In genomic region chr17:35807371-35808144, GRCh38 we compare ENCODE assay signal across 12 cellular contexts. TPM values are rescaled to one million over a fixed set of nuclear protein-coding genes. Genes with fewer than 3 reads are reported as not detected.
DNase-seq lines count a peak whose midpoint lies in the region; ATAC-seq and TF ChIP-seq lines count a peak whose summit lies in the region.
"Had no signal": no experiment of that assay in that cellular context is flagged by ENCODE, and none has a peak within 500 bp of the region (broad histone marks: within the 10 kb centered on the region; RNA-seq: fewer than 3 reads in every experiment).

No MANE protein-coding gene starts in this region.

- peak overlapping the region; percentile 83 for H3K4me3 Mint-ChIP-seq in activated naive CD4-positive, alpha-beta T cell treated with anti-CD3 and anti-CD28 coated beads for 36 hours
- H3K4me3 Mint-ChIP-seq in stimulated activated naive B cell treated with anti-CD40 and anti-IgM and Interleukin-4, amounts not matched to agents 10 μg/mL and 1 μg/mL and 100 μg/mL, for 72 hours: no peak overlapping the region

- ATAC-seq in stimulated activated naive B cell treated with anti-CD40 and anti-IgM and Interleukin-4, amounts not matched to agents 10 μg/mL and 1 μg/mL and 100 μg/mL, for 72 hours (replicated peaks): no peak

- CTCF ChIA-PET in activated naive CD4-positive, alpha-beta T cell treated with anti-CD3 and anti-CD28 coated beads for 36 hours (lab: Charles Lee): interaction anchor here (0.7 to 11.5 kb wide), 7 partner anchors 12 to 221 kb away, joined by 3 to 284 read pairs (median 4); partner anchors contain the start of genes AP2B1, C17orf50 and MMP28

- H3K27ac Mint-ChIP-seq in activated naive CD4-positive, alpha-beta T cell treated with anti-CD3 and anti-CD28 coated beads for 36 hours: peak overlapping the region; percentile 99
- H3K27ac Mint-ChIP-seq in stimulated activated naive B cell treated with anti-CD40 and anti-IgM and Interleukin-4, amounts not matched to agents 10 μg/mL and 1 μg/mL and 100 μg/mL, for 72 hours: peak overlapping the region; percentile 14

- H3K27ac ChIP-seq in VCaP: peak overlapping the region; percentile 98

- H3K9me3 Mint-ChIP-seq in activated naive CD4-positive, alpha-beta T cell treated with anti-CD3 and anti-CD28 coated beads for 36 hours: no peaks in the 10 kb centered on the region
- no peaks in the 10 kb centered on the region for H3K9me3 Mint-ChIP-seq in stimulated activated naive B cell treated with anti-CD40 and anti-IgM and Interleukin-4, amounts not matched to agents 10 μg/mL and 1 μg/mL and 100 μg/mL, for 72 hours

- intact Hi-C loops in activated naive CD4-positive, alpha-beta T cell treated with anti-CD3 and anti-CD28 coated beads for 36 hours (cut with micrococcal nuclease): loop anchor here (2.0 to 10.0 kb wide), 7 partner anchors 221 to 845 kb away; partner anchors contain the start of genes AP2B1, CCT6B, PEX12 and SLFN11

- DNase-seq in activated naive CD4-positive, alpha-beta T cell treated with anti-CD3 and anti-CD28 coated beads for 36 hours: no peak
- DNase-seq in activated naive CD4-positive, alpha-beta T cell treated with anti-CD3 and anti-CD28 coated beads, Interleukin-2, amount 50 U/mL, for 16 hours: no peak
- DNase-seq in fibroblast of mammary gland (ENCODE audit: low read depth) (peak; percentile 53), COLO668 (lab: John Stamatoyannopoulos, UW; ENCODE audit: unreplicated experiment) (no peak), NCI-H524 (lab: John Stamatoyannopoulos, UW) (no peak), amygdala (lab: John Stamatoyannopoulos, UW) (no peak)
- no peak for DNase-seq in stimulated activated naive B cell treated with anti-CD40 and anti-IgM and Interleukin-4, amounts not matched to agents 10 μg/mL and 1 μg/mL and 100 μg/mL, for 72 hours
- DNase-seq: C1 segment of cervical spinal cord had no signal

- H3K36me3 Mint-ChIP-seq in activated naive CD4-positive, alpha-beta T cell treated with anti-CD3 and anti-CD28 coated beads for 36 hours (ENCODE audit: low read depth): peaks cover 9% of the 10 kb centered on the region
- H3K36me3 Mint-ChIP-seq in stimulated activated naive B cell treated with anti-CD40 and anti-IgM and Interleukin-4, amounts not matched to agents 10 μg/mL and 1 μg/mL and 100 μg/mL, for 72 hours: peaks cover 2 to 4% of the 10 kb centered on the region in 2 donors

- H3K4me3 ChIP-seq in fibroblast of mammary gland (ENCODE audit: control insufficient read depth, low read depth, low read length): no peak overlapping the region

- no peaks in the 10 kb centered on the region for H3K27me3 Mint-ChIP-seq in activated naive CD4-positive, alpha-beta T cell treated with anti-CD3 and anti-CD28 coated beads for 36 hours (ENCODE audit: low read depth)
- H3K27me3 Mint-ChIP-seq in stimulated activated naive B cell treated with anti-CD40 and anti-IgM and Interleukin-4, amounts not matched to agents 10 μg/mL and 1 μg/mL and 100 μg/mL, for 72 hours: no peaks in the 10 kb centered on the region

- H3K4me1 Mint-ChIP-seq in activated naive CD4-positive, alpha-beta T cell treated with anti-CD3 and anti-CD28 coated beads for 36 hours (ENCODE audit: low read depth): peaks cover 49% of the 10 kb centered on the region
- peaks cover 17 to 28% of the 10 kb centered on the region in 2 donors for H3K4me1 Mint-ChIP-seq in stimulated activated naive B cell treated with anti-CD40 and anti-IgM and Interleukin-4, amounts not matched to agents 10 μg/mL and 1 μg/mL and 100 μg/mL, for 72 hours

- TF ChIP-seq CTCF in VCaP (conservative IDR thresholded peaks at IDR 0.05) (no peak), fibroblast of mammary gland (conservative IDR thresholded peaks at IDR 0.05; ENCODE audit: control insufficient read depth, insufficient read depth, low read depth, low read length) (no peak)

RNA-seq across cellular contexts. Expression of gene TAF15, which starts 1.7 kb away (rescaled TPM):
- total RNA-seq in activated naive CD4-positive, alpha-beta T cell treated with anti-CD3 and anti-CD28 coated beads for 36 hours: 100 to 1,000 TPM; 252 to 256 TPM

RNA-seq across cellular contexts. Expression of gene MMP28, which starts 12.1 kb away (rescaled TPM):
- under 1 TPM; 0.19 to 0.35 TPM for total RNA-seq in activated naive CD4-positive, alpha-beta T cell treated with anti-CD3 and anti-CD28 coated beads for 36 hours

RNA-seq across cellular contexts. Expression of gene C17orf50, which starts 46.9 kb away (rescaled TPM):
- not detected for total RNA-seq in activated naive CD4-positive, alpha-beta T cell treated with anti-CD3 and anti-CD28 coated beads for 36 hours
- total RNA-seq: cardiac septum, NCI-H460, pulmonary artery endothelial cell had no signal

RNA-seq across cellular contexts. Expression of gene GAS2L2, which starts 54.5 kb away (rescaled TPM):
- total RNA-seq in activated naive CD4-positive, alpha-beta T cell treated with anti-CD3 and anti-CD28 coated beads for 36 hours: under 1 TPM in 1 of 2 experiments, not detected in 1; 0.07 TPM
- total RNA-seq: NCI-H460, pulmonary artery endothelial cell had no signal
